ENCODE assay signal across 8 cellular contexts in the genomic region with DNA sequence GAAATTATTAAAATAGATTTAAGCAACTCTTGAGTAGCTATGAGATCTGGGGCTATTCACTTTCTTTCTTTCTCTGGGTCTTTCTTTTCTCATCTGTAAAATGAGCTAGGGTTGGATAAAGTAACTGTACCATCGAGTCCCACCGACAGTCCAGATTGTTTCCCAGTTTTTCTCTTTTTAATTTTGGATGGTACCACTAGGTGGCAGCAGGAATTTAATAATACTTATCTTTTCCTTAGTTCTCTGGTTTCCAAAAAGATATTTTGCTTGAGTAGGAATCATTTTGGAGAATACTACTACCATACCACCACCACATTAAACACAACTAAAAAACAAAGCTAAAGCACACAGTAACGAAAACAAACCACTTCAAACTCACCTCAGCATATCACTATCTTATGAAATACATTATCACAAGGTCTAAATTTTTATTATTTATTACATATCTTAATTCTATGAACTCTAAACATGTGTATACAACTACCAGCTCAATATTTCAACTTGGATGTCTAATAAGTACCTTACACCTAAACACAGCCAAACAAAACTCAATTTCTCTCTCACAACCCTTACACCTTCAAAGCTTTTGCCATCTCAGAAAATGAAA.
A peak's percentile ranks its signal among the peaks of the same experiment; 100 is the strongest.
DNase-seq lines count a peak whose midpoint lies in the region; ATAC-seq and TF ChIP-seq lines count a peak whose summit lies in the region.

No MANE protein-coding gene starts in this region.

- no peak overlapping the region for H2AK5ac ChIP-seq in IMR-90 (ENCODE audit: low read depth, low read length)

- H3K23ac ChIP-seq in IMR-90 (ENCODE audit: low read depth, low read length), result no peak overlapping the region

- no peak overlapping the region for H3K4me3 ChIP-seq in IMR-90 (ENCODE audit: insufficient read depth, low read depth, low read length)
- H3K4me3 ChIP-seq in astrocyte of the cerebellum (ENCODE audit: low read depth, low read length), result no peak overlapping the region

- H3K4me3 Mint-ChIP-seq in Calu3 (ENCODE audit: low read depth, unreplicated experiment), result no peak overlapping the region
- H3K4me3 Mint-ChIP-seq in activated CD4-positive, alpha-beta memory T cell treated with anti-CD3 and anti-CD28 coated beads for 36 hours, result no peak overlapping the region

- TF ChIP-seq CTCF in Calu3 (IDR thresholded peaks at IDR 0.05; ENCODE audit: unreplicated experiment) (peak; percentile 50), IMR-90 (conservative IDR thresholded peaks at IDR 0.05; ENCODE audit: low read depth, low read length) (peak; percentile 56), astrocyte of the cerebellum (IDR thresholded peaks at IDR 0.05; ENCODE audit: low read depth, low read length, missing control alignments) (peak; percentile 36)

- H3K9me1 ChIP-seq in IMR-90 (ENCODE audit: insufficient read depth, low read length), result no peaks in the 10 kb centered on the region

- H2BK20ac ChIP-seq in IMR-90 (ENCODE audit: low read depth, low read length), result no peak overlapping the region

- H4K8ac ChIP-seq in IMR-90 (ENCODE audit: low read depth in 2 of 2, low read length in 2 of 2), result no peak overlapping the region

- H2BK120ac ChIP-seq in IMR-90 (ENCODE audit: low read depth, low read length), result no peak overlapping the region

- CTCF ChIA-PET in Calu3 (lab: Charles Lee) (interaction anchor here (1.4 to 2.0 kb wide), 2 partner anchors 95 to 710 kb away, joined by 3 to 9 read pairs; no protein-coding TSS in a partner anchor), IMR-90 (lab: Yijun Ruan, JAX) (interaction anchor here (0.7 to 2.7 kb wide), 8 partner anchors 10 to 764 kb away, joined by 3 to 12 read pairs (median 4); no protein-coding TSS in a partner anchor)
- CTCF ChIA-PET in activated CD4-positive, alpha-beta memory T cell treated with anti-CD3 and anti-CD28 coated beads for 36 hours (lab: Charles Lee), result interaction anchor here (0.7 to 1.1 kb wide), 2 partner anchors 710 to 713 kb away, joined by 3 to 5 read pairs; no protein-coding TSS in a partner anchor

- H3K56ac ChIP-seq in IMR-90 (ENCODE audit: extremely low read depth, insufficient read depth, low read length), result no peak overlapping the region

- dilution Hi-C loops in IMR-90 (cut with HindIII; ENCODE audit: low sequenced_read_pairs, unreplicated experiment), result no loop called here

- no peak overlapping the region for H2AFZ ChIP-seq in IMR-90 (replicated peaks; ENCODE audit: low read length, poor library complexity)

- no peak overlapping the region for H3K4me2 ChIP-seq in IMR-90 (ENCODE audit: low read depth, low read length)

- peak; percentile 40 for TF ChIP-seq RAD21 in IMR-90 (IDR thresholded peaks at IDR 0.05; ENCODE audit: low read length)

- no peak overlapping the region for H3K4ac ChIP-seq in IMR-90 (ENCODE audit: low read depth, low read length)

- no peaks in the 10 kb centered on the region for H4K20me1 ChIP-seq in IMR-90 (ENCODE audit: insufficient read depth, low read length)

- no peaks in the 10 kb centered on the region for H3K79me1 ChIP-seq in IMR-90 (ENCODE audit: low read depth in 1 of 2, low read length in 2 of 2)

- no peaks in the 10 kb centered on the region for H3K27me3 ChIP-seq in IMR-90 (ENCODE audit: control insufficient read depth, insufficient read depth, low read length)

- no peak overlapping the region for H3K18ac ChIP-seq in IMR-90 (ENCODE audit: low read depth, low read length)

- H2BK15ac ChIP-seq in IMR-90 (ENCODE audit: low read depth, low read length), result no peak overlapping the region

- no peak overlapping the region for H3K27ac ChIP-seq in IMR-90 (ENCODE audit: insufficient read depth, low read length)

- TF ChIP-seq POLR2A in IMR-90 (IDR thresholded peaks at IDR 0.05; ENCODE audit: low read depth, low read length), result no peak

- H3K4me1 Mint-ChIP-seq in Calu3 (ENCODE audit: low read depth, unreplicated experiment), result no peaks in the 10 kb centered on the region
- no peaks in the 10 kb centered on the region for H3K4me1 Mint-ChIP-seq in activated CD4-positive, alpha-beta memory T cell treated with anti-CD3 and anti-CD28 coated beads for 36 hours (ENCODE audit: low read depth)

- DNase-seq in Calu3 (peak; percentile 14), IMR-90 (peak; percentile 6), astrocyte of the cerebellum (ENCODE audit: low read depth) (no peak), medulla oblongata (ENCODE audit: extremely low spot score) (peak; percentile 47)
- DNase-seq in activated CD4-positive, alpha-beta memory T cell treated with anti-CD3 and anti-CD28 coated beads for 36 hours, result no peak
- DNase-seq in activated CD8-positive, alpha-beta memory T cell treated with anti-CD3 and anti-CD28 coated beads, Interleukin-2, amount 50 U/mL, for 48 hours, result no peak
- DNase-seq in stimulated activated CD4-positive, alpha-beta T cell treated with anti-CD3 and anti-CD28 coated beads, Interleukin-2, amount 100 ng/mL, for 24 hours, result no peak

- POLR2A ChIA-PET in IMR-90 (lab: Charles Lee; ENCODE audit: unreplicated experiment), result no interaction called here
- POLR2A ChIA-PET in activated CD4-positive, alpha-beta memory T cell treated with anti-CD3 and anti-CD28 coated beads for 36 hours (lab: Charles Lee), result no interaction called here

- no peaks in the 10 kb centered on the region for H3K4me1 ChIP-seq in IMR-90 (ENCODE audit: control insufficient read depth, insufficient read depth, low read length)

- H3K36me3 ChIP-seq in IMR-90 (ENCODE audit: control insufficient read depth, insufficient read depth, low read length), result no peaks in the 10 kb centered on the region

- H3K9me3 Mint-ChIP-seq in Calu3 (ENCODE audit: low read depth, unreplicated experiment), result no peaks in the 10 kb centered on the region
- H3K9me3 Mint-ChIP-seq in activated CD4-positive, alpha-beta memory T cell treated with anti-CD3 and anti-CD28 coated beads for 36 hours, result peaks cover 5% of the 10 kb centered on the region

- no peaks in the 10 kb centered on the region for H3K36me3 Mint-ChIP-seq in Calu3 (ENCODE audit: insufficient read depth, unreplicated experiment)
- no peaks in the 10 kb centered on the region for H3K36me3 Mint-ChIP-seq in activated CD4-positive, alpha-beta memory T cell treated with anti-CD3 and anti-CD28 coated beads for 36 hours

- H3K9ac ChIP-seq in IMR-90 (ENCODE audit: low read depth, low read length), result no peak overlapping the region

- no peak overlapping the region for H2BK5ac ChIP-seq in IMR-90 (ENCODE audit: low read depth, low read length, poor library complexity, severe bottlenecking)

- ATAC-seq in IMR-90 (ENCODE audit: low read depth) (peak; percentile 67), HG02588 (IDR thresholded peaks at IDR 0.05; ENCODE audit: unreplicated experiment) (no peak)

- H3K14ac ChIP-seq in IMR-90 (replicated peaks; ENCODE audit: low read depth, low read length), result no peak overlapping the region

- no TSS peak for BruUV-seq in Calu3 (replicated peaks; lab: Mats Ljungman, UMichigan)
- BruUV-seq in IMR-90 (replicated peaks; lab: Mats Ljungman, UMichigan), result no TSS peak

- H4K91ac ChIP-seq in IMR-90 (ENCODE audit: insufficient read depth, low read depth, low read length), result no peak overlapping the region

- no peaks in the 10 kb centered on the region for H3K9me3 ChIP-seq in IMR-90 (ENCODE audit: control insufficient read depth, insufficient read depth, low read length)

- no peak overlapping the region for H3K27ac Mint-ChIP-seq in Calu3 (ENCODE audit: unreplicated experiment)
- no peak overlapping the region for H3K27ac Mint-ChIP-seq in activated CD4-positive, alpha-beta memory T cell treated with anti-CD3 and anti-CD28 coated beads for 36 hours

- H2AK9ac ChIP-seq in IMR-90 (replicated peaks; ENCODE audit: low read depth, low read length, poor library complexity), result no peak overlapping the region

- intact Hi-C loops in Calu3 (cut with micrococcal nuclease; ENCODE audit: unreplicated experiment), result loop anchor here (1.0 to 5.0 kb wide), 5 partner anchors 201 to 899 kb away; no protein-coding TSS in a partner anchor
- intact Hi-C loops in IMR-90 (cut with micrococcal nuclease), result loop anchor here (1.0 to 5.0 kb wide), 2 partner anchors 710 to 1484 kb away; no protein-coding TSS in a partner anchor
- intact Hi-C loops in activated CD4-positive, alpha-beta memory T cell treated with anti-CD3 and anti-CD28 coated beads for 36 hours (cut with micrococcal nuclease), result no loop called here

- no CpG with 5 or more reads among the region's 3 CpGs for WGBS in IMR-90 (ENCODE audit: extremely low coverage in 2 of 2, insufficient read length in 1 of 2), 2 experiments

- H4K5ac ChIP-seq in IMR-90 (ENCODE audit: low read depth, low read length), result no peak overlapping the region

- in situ Hi-C loops in IMR-90 (cut with MboI; ENCODE audit: low sequenced_read_pairs), result loop anchor here (25.0 kb wide), 1 partner anchor 704 kb away; no protein-coding TSS in a partner anchor
- in situ Hi-C loops in astrocyte of the cerebellum (cut with HindIII; ENCODE audit: low sequenced_read_pairs), result loop anchor here (25.0 kb wide), 1 partner anchor 879 kb away; a partner anchor contains a TSS

- H3K27me3 Mint-ChIP-seq in Calu3 (ENCODE audit: unreplicated experiment), result no peaks in the 10 kb centered on the region
- H3K27me3 Mint-ChIP-seq in activated CD4-positive, alpha-beta memory T cell treated with anti-CD3 and anti-CD28 coated beads for 36 hours, result no peaks in the 10 kb centered on the region

TF ChIP-seq in IMR-90, 13 proteins besides CTCF, POLR2A, EP300 and RAD21:
- TF ChIP-seq SMC3 (IDR thresholded peaks at IDR 0.05; ENCODE audit: low read depth, low read length) (peak; percentile 38; the same call in 1 of the 2 replicates), CEBPB (IDR thresholded peaks at IDR 0.05; ENCODE audit: low read depth, low read length) (no peak)
TF ChIP-seq in IMR-90: peak in this region for 1.

Comparison
In these comparisons a context has a peak if more than half of its experiments do, and no peak if none do; other contexts are left out.
1. DNase-seq: peak in Calu3 (single experiment), IMR-90 (single experiment) and medulla oblongata (single experiment); none in astrocyte of the cerebellum (single experiment), activated CD4-positive, alpha-beta memory T cell treated with anti-CD3 and anti-CD28 coated beads for 36 hours (single experiment), activated CD8-positive, alpha-beta memory T cell treated with anti-CD3 and anti-CD28 coated beads, Interleukin-2, amount 50 U/mL, for 48 hours (single experiment) and stimulated activated CD4-positive, alpha-beta T cell treated with anti-CD3 and anti-CD28 coated beads, Interleukin-2, amount 100 ng/mL, for 24 hours (0 of 2).
2. Peak in every context shown above with its lines, with median percentiles within 50 percentile points of each other: CTCF ChIP-seq.